ENCODE assay signal across 7 cellular contexts in genomic region chr19:533485-534058, GRCh38. TPM values are rescaled to one million over a fixed set of nuclear protein-coding genes. Genes with fewer than 3 reads are reported as not detected.
DNase-seq lines count a peak whose midpoint lies in the region; ATAC-seq lines count a peak whose summit lies in the region.

No MANE protein-coding gene starts in this region.

- H3K9ac ChIP-seq in HUES6 (ENCODE audit: low read length) = peak overlapping the region; percentile 73
- peak overlapping the region; percentile 85 to 88 for H3K9ac ChIP-seq in stomach smooth muscle (ENCODE audit: low read length in 2 of 2)

- POLR2A ChIA-PET in activated naive CD8-positive, alpha-beta T cell treated with anti-CD3 and anti-CD28 coated beads, Interleukin-2, amount 10 ng/mL, durations not matched to agents 7 days and 5 days (lab: Charles Lee) = interaction anchor here (1.0 to 5.1 kb wide), 6 partner anchors 11 to 45 kb away, joined by 3 to 78 read pairs (median 18); partner anchors contain the start of genes BSG and GZMM

- peak overlapping the region; percentile 87 for H3K4me3 Mint-ChIP-seq in activated naive CD8-positive, alpha-beta T cell treated with anti-CD3 and anti-CD28 coated beads, Interleukin-2, amount 10 ng/mL, durations not matched to agents 7 days and 5 days

- H3K4me1 Mint-ChIP-seq in activated naive CD8-positive, alpha-beta T cell treated with anti-CD3 and anti-CD28 coated beads, Interleukin-2, amount 10 ng/mL, durations not matched to agents 7 days and 5 days = peaks cover 4% of the 10 kb centered on the region

- no peak overlapping the region for H3K27ac ChIP-seq in HUES6 (ENCODE audit: low read depth, low read length)
- H3K27ac ChIP-seq in stomach smooth muscle (ENCODE audit: low read length) = peak overlapping the region; percentile 91

- H3K27me3 Mint-ChIP-seq in activated naive CD8-positive, alpha-beta T cell treated with anti-CD3 and anti-CD28 coated beads, Interleukin-2, amount 10 ng/mL, durations not matched to agents 7 days and 5 days = no peaks in the 10 kb centered on the region

- peaks cover 9% of the 10 kb centered on the region for H3K4me1 ChIP-seq in HUES6 (ENCODE audit: control insufficient read depth, insufficient read depth, low read length)
- H3K4me1 ChIP-seq in stomach smooth muscle (ENCODE audit: control insufficient read depth, insufficient read depth, low read length) = peaks cover 38% of the 10 kb centered on the region

- no peaks in the 10 kb centered on the region for H3K27me3 ChIP-seq in HUES6 (ENCODE audit: control insufficient read depth, insufficient read depth, low read length)
- H3K27me3 ChIP-seq in stomach smooth muscle (ENCODE audit: control insufficient read depth in 1 of 2, insufficient read depth in 2 of 2, low read length in 2 of 2) = no peaks in the 10 kb centered on the region

- no peak for DNase-seq in activated naive CD8-positive, alpha-beta T cell treated with anti-CD3 and anti-CD28 coated beads, Interleukin-2, amount 10 ng/mL, durations not matched to agents 7 days and 5 days
- DNase-seq in DMS153 (lab: John Stamatoyannopoulos, UW) (no peak), NCI-H1417 (lab: John Stamatoyannopoulos, UW) (no peak), HCEC 1CT (no peak)

- no peaks in the 10 kb centered on the region for H3K9me3 ChIP-seq in HUES6 (ENCODE audit: control insufficient read depth, insufficient read depth, low read depth, low read length)
- H3K9me3 ChIP-seq in iPS-18c (ENCODE audit: control insufficient read depth, insufficient read depth, low read length) = no peaks in the 10 kb centered on the region
- no peaks in the 10 kb centered on the region for H3K9me3 ChIP-seq in stomach smooth muscle (ENCODE audit: control insufficient read depth in 2 of 2, low read length in 2 of 2)

- H3K27ac Mint-ChIP-seq in activated naive CD8-positive, alpha-beta T cell treated with anti-CD3 and anti-CD28 coated beads, Interleukin-2, amount 10 ng/mL, durations not matched to agents 7 days and 5 days = peak overlapping the region; percentile 85

- no peak for ATAC-seq in activated naive CD8-positive, alpha-beta T cell treated with anti-CD3 and anti-CD28 coated beads, Interleukin-2, amount 10 ng/mL, durations not matched to agents 7 days and 5 days (ENCODE audit: low read depth)

- H3K4me3 ChIP-seq in HUES6 (ENCODE audit: low read depth, low read length) (peak overlapping the region; percentile 100), iPS-18c (ENCODE audit: insufficient read depth, low read depth, low read length) (peak overlapping the region; percentile 92), stomach smooth muscle (ENCODE audit: low read length in 2 of 2) (peak overlapping the region; percentile 88 to 94)

- no peaks in the 10 kb centered on the region for H3K9me3 Mint-ChIP-seq in activated naive CD8-positive, alpha-beta T cell treated with anti-CD3 and anti-CD28 coated beads, Interleukin-2, amount 10 ng/mL, durations not matched to agents 7 days and 5 days

- H3K36me3 ChIP-seq in HUES6 (ENCODE audit: control insufficient read depth, insufficient read depth, low read length) = peaks cover 33% of the 10 kb centered on the region
- peaks cover 18 to 27% of the 10 kb centered on the region in 2 donors for H3K36me3 ChIP-seq in stomach smooth muscle (ENCODE audit: control insufficient read depth in 2 of 2, insufficient read depth in 2 of 2, low read length in 2 of 2)

- peaks cover 2% of the 10 kb centered on the region for H3K36me3 Mint-ChIP-seq in activated naive CD8-positive, alpha-beta T cell treated with anti-CD3 and anti-CD28 coated beads, Interleukin-2, amount 10 ng/mL, durations not matched to agents 7 days and 5 days

RNA-seq across cellular contexts. Expression of gene CDC34, which starts 2.0 kb away (rescaled TPM):
- total RNA-seq in activated naive CD8-positive, alpha-beta T cell treated with anti-CD3 and anti-CD28 coated beads, Interleukin-2, amount 10 ng/mL, durations not matched to agents 7 days and 5 days = 10 to 100 TPM; 49.2 to 51.5 TPM

RNA-seq across cellular contexts. Expression of gene GZMM, which starts 10.3 kb away (rescaled TPM):
- total RNA-seq in activated naive CD8-positive, alpha-beta T cell treated with anti-CD3 and anti-CD28 coated beads, Interleukin-2, amount 10 ng/mL, durations not matched to agents 7 days and 5 days = 10 to 100 TPM; 81.5 to 84.5 TPM

RNA-seq across cellular contexts. Expression of gene TPGS1, which starts 26.3 kb away (rescaled TPM):
- total RNA-seq in activated naive CD8-positive, alpha-beta T cell treated with anti-CD3 and anti-CD28 coated beads, Interleukin-2, amount 10 ng/mL, durations not matched to agents 7 days and 5 days = 10 to 100 TPM; 27.0 to 27.2 TPM

RNA-seq across cellular contexts. Expression of gene MADCAM1, which starts 37.3 kb away (rescaled TPM):
- total RNA-seq in activated naive CD8-positive, alpha-beta T cell treated with anti-CD3 and anti-CD28 coated beads, Interleukin-2, amount 10 ng/mL, durations not matched to agents 7 days and 5 days = 1 to 10 TPM in 1 of 2 experiments, under 1 TPM in 1; 0.44 to 1.0 TPM

RNA-seq across cellular contexts. Expression of gene BSG, which starts 38.8 kb away (rescaled TPM):
- total RNA-seq in activated naive CD8-positive, alpha-beta T cell treated with anti-CD3 and anti-CD28 coated beads, Interleukin-2, amount 10 ng/mL, durations not matched to agents 7 days and 5 days = 100 to 1,000 TPM; 183 to 196 TPM
